ENCODE assay signal across 12 cellular contexts in genomic region chr13:29571876-29572570, GRCh38.
"Had no signal": no experiment of that assay in that cellular context is flagged by ENCODE, and none has a peak within 500 bp of the region (broad histone marks: within the 10 kb centered on the region; RNA-seq: fewer than 3 reads in every experiment).

No MANE protein-coding gene starts in this region.

- DNase-seq: activated CD4-positive, alpha-beta T cell treated with anti-CD3 and anti-CD28 coated beads, Interleukin-2, amount 50 U/mL, for 48 hours; activated CD4-positive, CD25-positive, alpha-beta regulatory T cell treated with anti-CD3 and anti-CD28 coated beads, Interleukin-2, amount 50 U/mL, for 72 hours; activated CD8-positive, alpha-beta memory T cell treated with anti-CD3 and anti-CD28 coated beads, Interleukin-2, amount 10 ng/mL, durations not matched to agents 7 days and 5 days; activated gamma-delta T cell treated with Interleukin-2 at 50 U/mL for 16 hours; activated T-cell treated with anti-CD3 and anti-CD28 coated beads, Interleukin-2, amount 50 U/mL, for 48 hours; hippocampal formation; lower lobe of right lung; midbrain; naive B cell; right cardiac atrium; tibial artery had no signal

- H3K9me3 ChIP-seq: lower lobe of right lung, tibial artery had no signal

- H3K27ac Mint-ChIP-seq: activated CD8-positive, alpha-beta memory T cell treated with anti-CD3 and anti-CD28 coated beads, Interleukin-2, amount 10 ng/mL, durations not matched to agents 7 days and 5 days had no signal

- H3K27me3 ChIP-seq: tibial artery had no signal

- ATAC-seq: activated CD8-positive, alpha-beta memory T cell treated with anti-CD3 and anti-CD28 coated beads, Interleukin-2, amount 10 ng/mL, durations not matched to agents 7 days and 5 days had no signal

- H3K9me3 Mint-ChIP-seq: naive B cell had no signal

- H3K4me3 Mint-ChIP-seq: activated CD8-positive, alpha-beta memory T cell treated with anti-CD3 and anti-CD28 coated beads, Interleukin-2, amount 10 ng/mL, durations not matched to agents 7 days and 5 days; naive B cell had no signal

- H3K36me3 Mint-ChIP-seq: naive B cell had no signal

- H3K27me3 Mint-ChIP-seq: activated CD8-positive, alpha-beta memory T cell treated with anti-CD3 and anti-CD28 coated beads, Interleukin-2, amount 10 ng/mL, durations not matched to agents 7 days and 5 days; naive B cell had no signal

- H3K36me3 ChIP-seq: lower lobe of right lung, tibial artery had no signal

- H3K27ac ChIP-seq: lower lobe of right lung, SK-N-MC, tibial artery had no signal

- H3K4me3 ChIP-seq: lower lobe of right lung, SK-N-MC, tibial artery had no signal
